Comparison of ENCODE assay signal across 9 cellular contexts in the genomic region with DNA sequence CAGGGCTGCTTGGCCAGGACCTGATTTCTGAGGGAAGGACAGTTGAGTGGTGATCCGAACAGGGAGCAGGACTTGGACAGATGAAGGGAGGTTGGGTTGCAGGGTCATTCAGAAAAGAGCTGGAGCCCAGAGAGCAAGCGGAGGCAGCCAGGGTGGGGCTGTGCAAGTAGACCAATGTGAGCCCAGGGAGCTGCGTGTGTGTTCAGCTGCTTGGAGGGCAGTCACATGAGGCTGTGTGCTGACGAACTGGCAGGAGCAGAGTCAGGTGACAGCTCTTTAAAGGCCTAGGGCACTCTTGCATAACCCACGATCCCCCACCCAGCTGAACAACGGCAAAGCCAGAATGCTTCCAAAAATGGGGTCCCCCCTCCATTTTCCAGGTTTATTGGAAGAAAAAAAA. TPM values are rescaled to one million over a fixed set of nuclear protein-coding genes. Genes with fewer than 3 reads are reported as not detected.
DNase-seq lines count a peak whose midpoint lies in the region; ATAC-seq and TF ChIP-seq lines count a peak whose summit lies in the region.
"Had no signal": no experiment of that assay in that cellular context is flagged by ENCODE, and none has a peak within 500 bp of the region (broad histone marks: within the 10 kb centered on the region; RNA-seq: fewer than 3 reads in every experiment).

No MANE protein-coding gene starts in this region.

- no peak overlapping the region for H3K14ac ChIP-seq in mesenchymal stem cell (ENCODE audit: low read length in 2 of 2)

- H3K27me3 ChIP-seq in mesenchymal stem cell (ENCODE audit: control insufficient read depth in 1 of 2, insufficient read depth in 1 of 2, low read length in 2 of 2): no peaks in the 10 kb centered on the region
- H3K27me3 ChIP-seq in aorta (ENCODE audit: control insufficient read depth in 1 of 2, insufficient read depth in 2 of 2, low read length in 1 of 2): no peaks in the 10 kb centered on the region

- 85% methylated on average over 4 of the region's 6 CpGs for WGBS in mesenchymal stem cell
- WGBS in aorta, 2 donors: 67 to 74% methylated on average over 6 of the region's 6 CpGs

- no peak for TF ChIP-seq CTCF in choroid plexus epithelial cell (conservative IDR thresholded peaks at IDR 0.05; ENCODE audit: low read depth, low read length)

- H2AK5ac ChIP-seq in mesenchymal stem cell (ENCODE audit: low read length, severe bottlenecking): peak overlapping the region; percentile 1

- H4K91ac ChIP-seq in mesenchymal stem cell (ENCODE audit: low read length): peak overlapping the region; percentile 31

- no peak overlapping the region for H2BK5ac ChIP-seq in mesenchymal stem cell (ENCODE audit: low read depth, low read length, poor library complexity, severe bottlenecking)

- no peak overlapping the region for H3K27ac ChIP-seq in mesenchymal stem cell (ENCODE audit: low read length, poor library complexity, severe bottlenecking)
- H3K27ac ChIP-seq in aorta (ENCODE audit: low read depth in 1 of 2, low read length in 2 of 2): no peak overlapping the region
- H3K27ac ChIP-seq: foreskin keratinocyte had no signal

- H3K9ac ChIP-seq in mesenchymal stem cell (ENCODE audit: low read length): peak overlapping the region; percentile 81

- H3K36me3 ChIP-seq in mesenchymal stem cell (ENCODE audit: control insufficient read depth in 1 of 2, insufficient read depth in 2 of 2, low read depth in 1 of 2, low read length in 2 of 2) (no peaks in the 10 kb centered on the region), aorta (ENCODE audit: control insufficient read depth in 1 of 2, insufficient read depth in 2 of 2, low read length in 1 of 2) (no peaks in the 10 kb centered on the region)

- peak overlapping the region; percentile 44 for H2BK15ac ChIP-seq in mesenchymal stem cell (ENCODE audit: low read depth, poor library complexity, severe bottlenecking)

- no peak overlapping the region for H2AFZ ChIP-seq in mesenchymal stem cell (ENCODE audit: low read depth, low read length)

- H2BK12ac ChIP-seq in mesenchymal stem cell (ENCODE audit: low read length in 2 of 2): peak overlapping the region; percentile 16 to 51

- H3K4me1 ChIP-seq in mesenchymal stem cell (ENCODE audit: control insufficient read depth, insufficient read depth, low read depth, low read length) (peaks cover 11% of the 10 kb centered on the region), aorta (ENCODE audit: control insufficient read depth in 1 of 2, insufficient read depth in 2 of 2, low read length in 2 of 2) (peaks cover 0 to 2% of the 10 kb centered on the region in 2 donors)
- H3K4me1 ChIP-seq: foreskin keratinocyte had no signal

- H3K9me3 ChIP-seq in mesenchymal stem cell (ENCODE audit: control insufficient read depth, low read length): no peaks in the 10 kb centered on the region
- H3K9me3 ChIP-seq in aorta (ENCODE audit: control insufficient read depth, low read length): no peaks in the 10 kb centered on the region

- H3K4me3 ChIP-seq in choroid plexus epithelial cell (ENCODE audit: low read depth, low read length) (no peak overlapping the region), mesenchymal stem cell (ENCODE audit: insufficient read depth in 1 of 2, low read depth in 1 of 2, low read length in 2 of 2) (peak overlapping the region in 1 of 2 experiments; percentile 5), aorta (ENCODE audit: low read length in 2 of 2) (no peak overlapping the region)

- ATAC-seq in aorta (ENCODE audit: low FRiP score): peak; percentile 77
- no peak for ATAC-seq in GM18867 (IDR thresholded peaks at IDR 0.05; ENCODE audit: unreplicated experiment)
- ATAC-seq: foreskin keratinocyte had no signal

- H3K4me2 ChIP-seq in mesenchymal stem cell (ENCODE audit: low read length, poor library complexity, severe bottlenecking): no peak overlapping the region

- H3K23ac ChIP-seq in mesenchymal stem cell (ENCODE audit: low read length in 2 of 2): no peak overlapping the region

- peaks cover 1% of the 10 kb centered on the region for H3K79me1 ChIP-seq in mesenchymal stem cell (replicated peaks; ENCODE audit: low read length, poor library complexity, severe bottlenecking)

- H2BK120ac ChIP-seq in mesenchymal stem cell (ENCODE audit: low read depth, low read length): no peak overlapping the region

- intact Hi-C loops in aorta (cut with DNase I): no loop called here

- peak overlapping the region; percentile 2 to 49 for H3K4ac ChIP-seq in mesenchymal stem cell (ENCODE audit: low read depth in 1 of 2, low read length in 2 of 2)

- peak overlapping the region; percentile 3 for H4K8ac ChIP-seq in mesenchymal stem cell (ENCODE audit: low read length)

- H3K18ac ChIP-seq in mesenchymal stem cell (ENCODE audit: low read depth in 1 of 2, low read length in 2 of 2): peak overlapping the region; percentile 6 to 14

- peak; percentile 68 for DNase-seq in SIG-M5 treated with dmso at 0.1 percent for 504 hours (lab: John Stamatoyannopoulos, UW; ENCODE audit: unreplicated experiment)
- DNase-seq in SIG-M5 (lab: John Stamatoyannopoulos, UW): no peak
- DNase-seq in choroid plexus epithelial cell (ENCODE audit: low read depth): peak; percentile 79
- DNase-seq in mesenchymal stem cell: peak; percentile 74
- DNase-seq in aorta: peak; percentile 76 to 81
- no peak for DNase-seq in iPS-NIHi11 (ENCODE audit: low spot score)
- DNase-seq in NOMO-1 treated with DMSO at 0.1 percent for 48 hours (lab: John Stamatoyannopoulos, UW; ENCODE audit: unreplicated experiment): no peak

RNA-seq across cellular contexts. Expression of a gene that starts 4.6 kb away (rescaled TPM):
- 93.7 TPM for polyA plus RNA-seq in mesenchymal stem cell (2013, experiment 1 of 2)
- 85.6 TPM for polyA plus RNA-seq in mesenchymal stem cell (2013, experiment 2 of 2)
- 10 to 100 TPM in 1 of 2 donors, 1 to 10 TPM in 1; 3.4 to 10.1 TPM for total RNA-seq in aorta
- 1 to 10 TPM; 2.3 to 4.5 TPM for polyA plus RNA-seq in aorta

Comparison
In these comparisons a context has a peak if more than half of its experiments do, and no peak if none do; other contexts are left out.
1. DNase-seq: peak in SIG-M5 treated with dmso at 0.1 percent for 504 hours (single experiment), choroid plexus epithelial cell (single experiment), mesenchymal stem cell (single experiment) and aorta (2 of 2); none in SIG-M5 (single experiment), iPS-NIHi11 (single experiment) and NOMO-1 treated with DMSO at 0.1 percent for 48 hours (single experiment).